In the genomic region with DNA sequence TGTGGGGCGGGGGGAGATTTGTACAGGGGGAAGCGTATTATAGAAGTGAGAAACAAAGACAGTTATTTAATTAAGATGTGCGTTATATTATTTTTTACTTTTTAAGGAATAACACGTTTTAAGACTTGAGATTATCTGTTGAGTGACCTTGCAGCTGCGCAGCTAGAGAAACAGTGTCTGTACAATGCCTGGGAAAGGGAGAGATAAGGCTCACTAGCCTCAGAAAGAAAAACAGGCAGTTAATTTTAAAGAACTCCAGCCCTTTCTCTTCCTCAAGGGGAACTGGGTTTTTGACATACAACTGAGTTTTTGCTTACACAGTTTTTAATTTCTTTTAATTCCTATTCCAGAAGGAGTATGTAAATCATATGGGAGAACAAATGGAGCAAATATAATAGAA, we compare ENCODE assay signal across 1 cellular context.
A peak's percentile ranks its signal among the peaks of the same experiment; 100 is the strongest.
TF ChIP-seq lines count a peak whose summit lies in the region.

No MANE protein-coding gene starts in this region.

TF ChIP-seq in K562, 482 proteins besides CTCF, POLR2A, EP300 and RAD21 (continued from another document and continues in another):
- TF ChIP-seq, protein P1, sequence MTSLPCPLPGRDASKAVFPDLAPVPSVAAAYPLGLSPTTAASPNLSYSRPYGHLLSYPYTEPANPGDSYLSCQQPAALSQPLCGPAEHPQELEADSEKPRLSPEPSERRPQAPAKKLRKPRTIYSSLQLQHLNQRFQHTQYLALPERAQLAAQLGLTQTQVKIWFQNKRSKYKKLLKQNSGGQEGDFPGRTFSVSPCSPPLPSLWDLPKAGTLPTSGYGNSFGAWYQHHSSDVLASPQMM (CRISPR knock-in tag; IDR thresholded peaks at IDR 0.05), result no peak
- no peak for TF ChIP-seq SMAD4 (CRISPR knock-in tag; conservative IDR thresholded peaks at IDR 0.05)
- no peak for TF ChIP-seq OTX1 (CRISPR knock-in tag; IDR thresholded peaks at IDR 0.05)
- TF ChIP-seq MCM3 (IDR thresholded peaks at IDR 0.05), result no peak
- no peak for TF ChIP-seq ZNF41 (CRISPR knock-in tag; conservative IDR thresholded peaks at IDR 0.05)
- no peak for TF ChIP-seq HMGN3 (IDR thresholded peaks at IDR 0.05; ENCODE audit: borderline replicate concordance, extremely low read depth, insufficient read length, low read depth, low read length)
- TF ChIP-seq KDM1A (IDR thresholded peaks at IDR 0.05), result no peak
- TF ChIP-seq, protein P2, sequence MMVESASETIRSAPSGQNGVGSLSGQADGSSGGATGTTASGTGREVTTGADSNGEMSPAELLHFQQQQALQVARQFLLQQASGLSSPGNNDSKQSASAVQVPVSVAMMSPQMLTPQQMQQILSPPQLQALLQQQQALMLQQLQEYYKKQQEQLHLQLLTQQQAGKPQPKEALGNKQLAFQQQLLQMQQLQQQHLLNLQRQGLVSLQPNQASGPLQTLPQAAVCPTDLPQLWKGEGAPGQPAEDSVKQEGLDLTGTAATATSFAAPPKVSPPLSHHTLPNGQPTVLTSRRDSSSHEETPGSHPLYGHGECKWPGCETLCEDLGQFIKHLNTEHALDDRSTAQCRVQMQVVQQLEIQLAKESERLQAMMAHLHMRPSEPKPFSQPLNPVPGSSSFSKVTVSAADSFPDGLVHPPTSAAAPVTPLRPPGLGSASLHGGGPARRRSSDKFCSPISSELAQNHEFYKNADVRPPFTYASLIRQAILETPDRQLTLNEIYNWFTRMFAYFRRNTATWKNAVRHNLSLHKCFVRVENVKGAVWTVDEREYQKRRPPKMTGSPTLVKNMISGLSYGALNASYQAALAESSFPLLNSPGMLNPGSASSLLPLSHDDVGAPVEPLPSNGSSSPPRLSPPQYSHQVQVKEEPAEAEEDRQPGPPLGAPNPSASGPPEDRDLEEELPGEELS (CRISPR knock-in tag; IDR thresholded peaks at IDR 0.05; ENCODE audit: borderline replicate concordance), result no peak
- no peak for TF ChIP-seq FOXJ2 (tag; IDR thresholded peaks at IDR 0.05)
- TF ChIP-seq ZNF507 (tag; conservative IDR thresholded peaks at IDR 0.05), result no peak
- no peak for TF ChIP-seq MCM7 (IDR thresholded peaks at IDR 0.05)
- TF ChIP-seq, protein P3, sequence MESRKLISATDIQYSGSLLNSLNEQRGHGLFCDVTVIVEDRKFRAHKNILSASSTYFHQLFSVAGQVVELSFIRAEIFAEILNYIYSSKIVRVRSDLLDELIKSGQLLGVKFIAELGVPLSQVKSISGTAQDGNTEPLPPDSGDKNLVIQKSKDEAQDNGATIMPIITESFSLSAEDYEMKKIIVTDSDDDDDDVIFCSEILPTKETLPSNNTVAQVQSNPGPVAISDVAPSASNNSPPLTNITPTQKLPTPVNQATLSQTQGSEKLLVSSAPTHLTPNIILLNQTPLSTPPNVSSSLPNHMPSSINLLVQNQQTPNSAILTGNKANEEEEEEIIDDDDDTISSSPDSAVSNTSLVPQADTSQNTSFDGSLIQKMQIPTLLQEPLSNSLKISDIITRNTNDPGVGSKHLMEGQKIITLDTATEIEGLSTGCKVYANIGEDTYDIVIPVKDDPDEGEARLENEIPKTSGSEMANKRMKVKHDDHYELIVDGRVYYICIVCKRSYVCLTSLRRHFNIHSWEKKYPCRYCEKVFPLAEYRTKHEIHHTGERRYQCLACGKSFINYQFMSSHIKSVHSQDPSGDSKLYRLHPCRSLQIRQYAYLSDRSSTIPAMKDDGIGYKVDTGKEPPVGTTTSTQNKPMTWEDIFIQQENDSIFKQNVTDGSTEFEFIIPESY (CRISPR knock-in tag; IDR thresholded peaks at IDR 0.05), result no peak
- TF ChIP-seq TCF7 (IDR thresholded peaks at IDR 0.05; ENCODE audit: borderline replicate concordance), result no peak
- TF ChIP-seq PYGO2 (tag; IDR thresholded peaks at IDR 0.05), result no peak
- TF ChIP-seq CREM (IDR thresholded peaks at IDR 0.05; ENCODE audit: low read depth), result no peak
- TF ChIP-seq, protein P4, sequence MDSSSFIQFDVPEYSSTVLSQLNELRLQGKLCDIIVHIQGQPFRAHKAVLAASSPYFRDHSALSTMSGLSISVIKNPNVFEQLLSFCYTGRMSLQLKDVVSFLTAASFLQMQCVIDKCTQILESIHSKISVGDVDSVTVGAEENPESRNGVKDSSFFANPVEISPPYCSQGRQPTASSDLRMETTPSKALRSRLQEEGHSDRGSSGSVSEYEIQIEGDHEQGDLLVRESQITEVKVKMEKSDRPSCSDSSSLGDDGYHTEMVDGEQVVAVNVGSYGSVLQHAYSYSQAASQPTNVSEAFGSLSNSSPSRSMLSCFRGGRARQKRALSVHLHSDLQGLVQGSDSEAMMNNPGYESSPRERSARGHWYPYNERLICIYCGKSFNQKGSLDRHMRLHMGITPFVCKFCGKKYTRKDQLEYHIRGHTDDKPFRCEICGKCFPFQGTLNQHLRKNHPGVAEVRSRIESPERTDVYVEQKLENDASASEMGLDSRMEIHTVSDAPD (CRISPR knock-in tag; IDR thresholded peaks at IDR 0.05), result no peak
- TF ChIP-seq MEIS2 (IDR thresholded peaks at IDR 0.05; ENCODE audit: partially characterized antibody), result no peak
- no peak for TF ChIP-seq ZNF76 (CRISPR knock-in tag; IDR thresholded peaks at IDR 0.05; ENCODE audit: borderline replicate concordance)
- no peak for TF ChIP-seq MCM2 (IDR thresholded peaks at IDR 0.05; ENCODE audit: low read depth)
- no peak for TF ChIP-seq PML (IDR thresholded peaks at IDR 0.05; ENCODE audit: low read length)
- no peak for TF ChIP-seq KAT2B (IDR thresholded peaks at IDR 0.05; ENCODE audit: low read depth, low read length)
- TF ChIP-seq MBD2 (IDR thresholded peaks at IDR 0.05; ENCODE audit: borderline replicate concordance, low read depth), result no peak
- TF ChIP-seq RBM17 (IDR thresholded peaks at IDR 0.05; ENCODE audit: borderline replicate concordance, low read depth, low read length), result no peak
- TF ChIP-seq ZBED1 (IDR thresholded peaks at IDR 0.05), result no peak
- no peak for TF ChIP-seq POU5F1 (IDR thresholded peaks at IDR 0.05; ENCODE audit: borderline replicate concordance, low read depth, low read length, partially characterized antibody)
- no peak for TF ChIP-seq ZNF121 (CRISPR knock-in tag; conservative IDR thresholded peaks at IDR 0.05)
- no peak for TF ChIP-seq SP1 (CRISPR knock-in tag; IDR thresholded peaks at IDR 0.05)
- TF ChIP-seq, protein P5, sequence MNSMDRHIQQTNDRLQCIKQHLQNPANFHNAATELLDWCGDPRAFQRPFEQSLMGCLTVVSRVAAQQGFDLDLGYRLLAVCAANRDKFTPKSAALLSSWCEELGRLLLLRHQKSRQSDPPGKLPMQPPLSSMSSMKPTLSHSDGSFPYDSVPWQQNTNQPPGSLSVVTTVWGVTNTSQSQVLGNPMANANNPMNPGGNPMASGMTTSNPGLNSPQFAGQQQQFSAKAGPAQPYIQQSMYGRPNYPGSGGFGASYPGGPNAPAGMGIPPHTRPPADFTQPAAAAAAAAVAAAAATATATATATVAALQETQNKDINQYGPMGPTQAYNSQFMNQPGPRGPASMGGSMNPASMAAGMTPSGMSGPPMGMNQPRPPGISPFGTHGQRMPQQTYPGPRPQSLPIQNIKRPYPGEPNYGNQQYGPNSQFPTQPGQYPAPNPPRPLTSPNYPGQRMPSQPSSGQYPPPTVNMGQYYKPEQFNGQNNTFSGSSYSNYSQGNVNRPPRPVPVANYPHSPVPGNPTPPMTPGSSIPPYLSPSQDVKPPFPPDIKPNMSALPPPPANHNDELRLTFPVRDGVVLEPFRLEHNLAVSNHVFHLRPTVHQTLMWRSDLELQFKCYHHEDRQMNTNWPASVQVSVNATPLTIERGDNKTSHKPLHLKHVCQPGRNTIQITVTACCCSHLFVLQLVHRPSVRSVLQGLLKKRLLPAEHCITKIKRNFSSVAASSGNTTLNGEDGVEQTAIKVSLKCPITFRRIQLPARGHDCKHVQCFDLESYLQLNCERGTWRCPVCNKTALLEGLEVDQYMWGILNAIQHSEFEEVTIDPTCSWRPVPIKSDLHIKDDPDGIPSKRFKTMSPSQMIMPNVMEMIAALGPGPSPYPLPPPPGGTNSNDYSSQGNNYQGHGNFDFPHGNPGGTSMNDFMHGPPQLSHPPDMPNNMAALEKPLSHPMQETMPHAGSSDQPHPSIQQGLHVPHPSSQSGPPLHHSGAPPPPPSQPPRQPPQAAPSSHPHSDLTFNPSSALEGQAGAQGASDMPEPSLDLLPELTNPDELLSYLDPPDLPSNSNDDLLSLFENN (IDR thresholded peaks at IDR 0.05; ENCODE audit: low read depth in 2 of 2, low read length in 2 of 2), result no peak
- 0 out of 4 replicates have a peak, but pooled peaks of 1 of the 2 experiments have one; percentile 16 for TF ChIP-seq MAZ (CRISPR knock-in tag; conservative IDR thresholded peaks at IDR 0.05 in 1 of 2, IDR thresholded peaks at IDR 0.05 in 1 of 2)
- TF ChIP-seq NEUROD1 (IDR thresholded peaks at IDR 0.05; ENCODE audit: borderline replicate concordance, low read depth, low read length, partially characterized antibody), result no peak
- TF ChIP-seq, protein P6, sequence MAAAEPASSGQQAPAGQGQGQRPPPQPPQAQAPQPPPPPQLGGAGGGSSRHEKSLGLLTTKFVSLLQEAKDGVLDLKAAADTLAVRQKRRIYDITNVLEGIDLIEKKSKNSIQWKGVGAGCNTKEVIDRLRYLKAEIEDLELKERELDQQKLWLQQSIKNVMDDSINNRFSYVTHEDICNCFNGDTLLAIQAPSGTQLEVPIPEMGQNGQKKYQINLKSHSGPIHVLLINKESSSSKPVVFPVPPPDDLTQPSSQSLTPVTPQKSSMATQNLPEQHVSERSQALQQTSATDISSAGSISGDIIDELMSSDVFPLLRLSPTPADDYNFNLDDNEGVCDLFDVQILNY (CRISPR knock-in tag; IDR thresholded peaks at IDR 0.05), result no peak
- no peak for TF ChIP-seq ETS2 (tag; IDR thresholded peaks at IDR 0.05; ENCODE audit: borderline replicate concordance, poor library complexity, severe bottlenecking)
- no peak for TF ChIP-seq RBM25 (IDR thresholded peaks at IDR 0.05; ENCODE audit: low read depth, low read length, severe bottlenecking)
- TF ChIP-seq DMBX1 (CRISPR knock-in tag; IDR thresholded peaks at IDR 0.05; ENCODE audit: borderline replicate concordance), result no peak
- TF ChIP-seq ZBTB1 (CRISPR knock-in tag; IDR thresholded peaks at IDR 0.05; ENCODE audit: borderline replicate concordance, low read depth), result no peak
- TF ChIP-seq CBX3 (IDR thresholded peaks at IDR 0.05; ENCODE audit: borderline replicate concordance in 1 of 2, low read length in 2 of 2), result no peak
- TF ChIP-seq, protein P7, sequence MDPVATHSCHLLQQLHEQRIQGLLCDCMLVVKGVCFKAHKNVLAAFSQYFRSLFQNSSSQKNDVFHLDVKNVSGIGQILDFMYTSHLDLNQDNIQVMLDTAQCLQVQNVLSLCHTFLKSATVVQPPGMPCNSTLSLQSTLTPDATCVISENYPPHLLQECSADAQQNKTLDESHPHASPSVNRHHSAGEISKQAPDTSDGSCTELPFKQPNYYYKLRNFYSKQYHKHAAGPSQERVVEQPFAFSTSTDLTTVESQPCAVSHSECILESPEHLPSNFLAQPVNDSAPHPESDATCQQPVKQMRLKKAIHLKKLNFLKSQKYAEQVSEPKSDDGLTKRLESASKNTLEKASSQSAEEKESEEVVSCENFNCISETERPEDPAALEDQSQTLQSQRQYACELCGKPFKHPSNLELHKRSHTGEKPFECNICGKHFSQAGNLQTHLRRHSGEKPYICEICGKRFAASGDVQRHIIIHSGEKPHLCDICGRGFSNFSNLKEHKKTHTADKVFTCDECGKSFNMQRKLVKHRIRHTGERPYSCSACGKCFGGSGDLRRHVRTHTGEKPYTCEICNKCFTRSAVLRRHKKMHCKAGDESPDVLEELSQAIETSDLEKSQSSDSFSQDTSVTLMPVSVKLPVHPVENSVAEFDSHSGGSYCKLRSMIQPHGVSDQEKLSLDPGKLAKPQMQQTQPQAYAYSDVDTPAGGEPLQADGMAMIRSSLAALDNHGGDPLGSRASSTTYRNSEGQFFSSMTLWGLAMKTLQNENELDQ (CRISPR knock-in tag; IDR thresholded peaks at IDR 0.05; ENCODE audit: borderline replicate concordance), result no peak
- TF ChIP-seq, protein P8, sequence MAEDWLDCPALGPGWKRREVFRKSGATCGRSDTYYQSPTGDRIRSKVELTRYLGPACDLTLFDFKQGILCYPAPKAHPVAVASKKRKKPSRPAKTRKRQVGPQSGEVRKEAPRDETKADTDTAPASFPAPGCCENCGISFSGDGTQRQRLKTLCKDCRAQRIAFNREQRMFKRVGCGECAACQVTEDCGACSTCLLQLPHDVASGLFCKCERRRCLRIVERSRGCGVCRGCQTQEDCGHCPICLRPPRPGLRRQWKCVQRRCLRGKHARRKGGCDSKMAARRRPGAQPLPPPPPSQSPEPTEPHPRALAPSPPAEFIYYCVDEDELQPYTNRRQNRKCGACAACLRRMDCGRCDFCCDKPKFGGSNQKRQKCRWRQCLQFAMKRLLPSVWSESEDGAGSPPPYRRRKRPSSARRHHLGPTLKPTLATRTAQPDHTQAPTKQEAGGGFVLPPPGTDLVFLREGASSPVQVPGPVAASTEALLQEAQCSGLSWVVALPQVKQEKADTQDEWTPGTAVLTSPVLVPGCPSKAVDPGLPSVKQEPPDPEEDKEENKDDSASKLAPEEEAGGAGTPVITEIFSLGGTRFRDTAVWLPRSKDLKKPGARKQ (CRISPR knock-in tag; IDR thresholded peaks at IDR 0.05), result no peak
- no peak for TF ChIP-seq ZNF274 (IDR thresholded peaks at IDR 0.05; ENCODE audit: borderline replicate concordance, low read depth, low read length)
- TF ChIP-seq ZBTB17 (CRISPR knock-in tag; IDR thresholded peaks at IDR 0.05), result no peak
- TF ChIP-seq GABPB2 (CRISPR knock-in tag; conservative IDR thresholded peaks at IDR 0.05), result no peak
- TF ChIP-seq, protein P9, sequence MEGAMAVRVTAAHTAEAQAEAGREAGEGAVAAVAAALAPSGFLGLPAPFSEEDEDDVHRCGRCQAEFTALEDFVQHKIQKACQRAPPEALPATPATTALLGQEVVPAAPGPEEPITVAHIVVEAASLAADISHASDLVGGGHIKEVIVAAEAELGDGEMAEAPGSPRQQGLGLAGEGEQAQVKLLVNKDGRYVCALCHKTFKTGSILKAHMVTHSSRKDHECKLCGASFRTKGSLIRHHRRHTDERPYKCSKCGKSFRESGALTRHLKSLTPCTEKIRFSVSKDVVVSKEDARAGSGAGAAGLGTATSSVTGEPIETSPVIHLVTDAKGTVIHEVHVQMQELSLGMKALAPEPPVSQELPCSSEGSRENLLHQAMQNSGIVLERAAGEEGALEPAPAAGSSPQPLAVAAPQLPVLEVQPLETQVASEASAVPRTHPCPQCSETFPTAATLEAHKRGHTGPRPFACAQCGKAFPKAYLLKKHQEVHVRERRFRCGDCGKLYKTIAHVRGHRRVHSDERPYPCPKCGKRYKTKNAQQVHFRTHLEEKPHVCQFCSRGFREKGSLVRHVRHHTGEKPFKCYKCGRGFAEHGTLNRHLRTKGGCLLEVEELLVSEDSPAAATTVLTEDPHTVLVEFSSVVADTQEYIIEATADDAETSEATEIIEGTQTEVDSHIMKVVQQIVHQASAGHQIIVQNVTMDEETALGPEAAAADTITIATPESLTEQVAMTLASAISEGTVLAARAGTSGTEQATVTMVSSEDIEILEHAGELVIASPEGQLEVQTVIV (CRISPR knock-in tag; IDR thresholded peaks at IDR 0.05; ENCODE audit: borderline replicate concordance), result no peak
- TF ChIP-seq, protein P10, sequence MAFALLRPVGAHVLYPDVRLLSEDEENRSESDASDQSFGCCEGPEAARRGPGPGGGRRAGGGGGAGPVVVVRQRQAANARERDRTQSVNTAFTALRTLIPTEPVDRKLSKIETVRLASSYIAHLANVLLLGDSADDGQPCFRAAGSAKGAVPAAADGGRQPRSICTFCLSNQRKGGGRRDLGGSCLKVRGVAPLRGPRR (CRISPR knock-in tag; IDR thresholded peaks at IDR 0.05), result no peak
- TF ChIP-seq RAD51 (IDR thresholded peaks at IDR 0.05; ENCODE audit: borderline replicate concordance, low read depth), result no peak
- TF ChIP-seq, protein P11, sequence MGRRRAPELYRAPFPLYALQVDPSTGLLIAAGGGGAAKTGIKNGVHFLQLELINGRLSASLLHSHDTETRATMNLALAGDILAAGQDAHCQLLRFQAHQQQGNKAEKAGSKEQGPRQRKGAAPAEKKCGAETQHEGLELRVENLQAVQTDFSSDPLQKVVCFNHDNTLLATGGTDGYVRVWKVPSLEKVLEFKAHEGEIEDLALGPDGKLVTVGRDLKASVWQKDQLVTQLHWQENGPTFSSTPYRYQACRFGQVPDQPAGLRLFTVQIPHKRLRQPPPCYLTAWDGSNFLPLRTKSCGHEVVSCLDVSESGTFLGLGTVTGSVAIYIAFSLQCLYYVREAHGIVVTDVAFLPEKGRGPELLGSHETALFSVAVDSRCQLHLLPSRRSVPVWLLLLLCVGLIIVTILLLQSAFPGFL (CRISPR knock-in tag; IDR thresholded peaks at IDR 0.05), result no peak
